ENCODE assay signal across 9 cellular contexts in the genomic region with DNA sequence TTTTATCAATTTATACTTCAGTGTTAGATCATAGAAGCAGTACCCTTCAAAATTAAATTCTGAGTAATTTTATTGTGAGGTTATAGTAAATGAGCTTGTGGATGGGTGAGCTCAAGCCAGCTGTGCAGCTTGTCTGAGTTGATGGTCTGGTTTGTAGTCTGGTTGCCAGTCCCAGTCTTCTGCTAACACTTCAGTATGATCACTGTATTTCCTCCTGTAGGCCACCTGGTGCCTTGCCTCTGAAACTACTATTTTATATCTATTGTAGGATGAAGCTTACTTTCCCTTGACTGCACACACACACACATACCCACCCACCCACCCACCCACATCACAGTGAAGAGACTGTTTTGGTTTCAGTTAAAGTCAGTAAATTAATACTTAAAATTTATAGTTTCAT.
A peak's percentile ranks its signal among the peaks of the same experiment; 100 is the strongest.
DNase-seq lines count a peak whose midpoint lies in the region; ATAC-seq and TF ChIP-seq lines count a peak whose summit lies in the region.
"Had no signal": no experiment of that assay in that cellular context is flagged by ENCODE, and none has a peak within 500 bp of the region (broad histone marks: within the 10 kb centered on the region; RNA-seq: fewer than 3 reads in every experiment).

No MANE protein-coding gene starts in this region.

- no peaks in the 10 kb centered on the region for H3K9me3 ChIP-seq in CD8-positive, alpha-beta T cell (ENCODE audit: low read length)

- H3K4me3 Mint-ChIP-seq in CD8-positive, alpha-beta T cell: no peak overlapping the region
- H3K4me3 Mint-ChIP-seq in activated naive CD4-positive, alpha-beta T cell treated with anti-CD3 and anti-CD28 coated beads, Interleukin-2, amount 50 U/mL, for 24 hours: no peak overlapping the region
- no peak overlapping the region for H3K4me3 Mint-ChIP-seq in natural killer cell

- H3K36me3 ChIP-seq in CD8-positive, alpha-beta T cell (ENCODE audit: insufficient read depth, low read length): no peaks in the 10 kb centered on the region

- no peaks in the 10 kb centered on the region for H3K27me3 Mint-ChIP-seq in CD8-positive, alpha-beta T cell (ENCODE audit: low read depth)
- no peaks in the 10 kb centered on the region for H3K27me3 Mint-ChIP-seq in activated naive CD4-positive, alpha-beta T cell treated with anti-CD3 and anti-CD28 coated beads, Interleukin-2, amount 50 U/mL, for 24 hours
- no peaks in the 10 kb centered on the region for H3K27me3 Mint-ChIP-seq in natural killer cell (ENCODE audit: low read depth in 2 of 2)

- no peaks in the 10 kb centered on the region for H3K9me3 Mint-ChIP-seq in CD8-positive, alpha-beta T cell
- no peaks in the 10 kb centered on the region for H3K9me3 Mint-ChIP-seq in activated naive CD4-positive, alpha-beta T cell treated with anti-CD3 and anti-CD28 coated beads, Interleukin-2, amount 50 U/mL, for 24 hours
- no peaks in the 10 kb centered on the region for H3K9me3 Mint-ChIP-seq in natural killer cell

- H3K4me1 Mint-ChIP-seq in CD8-positive, alpha-beta T cell (ENCODE audit: low read depth): peaks cover 32% of the 10 kb centered on the region
- H3K4me1 Mint-ChIP-seq in activated naive CD4-positive, alpha-beta T cell treated with anti-CD3 and anti-CD28 coated beads, Interleukin-2, amount 50 U/mL, for 24 hours: peaks cover 50% of the 10 kb centered on the region
- peaks cover 7 to 15% of the 10 kb centered on the region in 2 donors for H3K4me1 Mint-ChIP-seq in natural killer cell

- peaks cover 3% of the 10 kb centered on the region for H3K36me3 Mint-ChIP-seq in CD8-positive, alpha-beta T cell
- H3K36me3 Mint-ChIP-seq in activated naive CD4-positive, alpha-beta T cell treated with anti-CD3 and anti-CD28 coated beads, Interleukin-2, amount 50 U/mL, for 24 hours: peaks cover 3% of the 10 kb centered on the region
- no peaks in the 10 kb centered on the region for H3K36me3 Mint-ChIP-seq in natural killer cell

- H3K4me3 ChIP-seq in CD8-positive, alpha-beta T cell (ENCODE audit: low read depth, low read length): no peak overlapping the region
- H3K4me3 ChIP-seq: skin epidermis had no signal

- peak; percentile 50 for ATAC-seq in CD8-positive, alpha-beta T cell
- ATAC-seq in GM21360 (IDR thresholded peaks at IDR 0.05; ENCODE audit: unreplicated experiment): peak; percentile 53
- ATAC-seq in natural killer cell: peak; percentile 63 to 65 (median 64)
- ATAC-seq in HG02623 (IDR thresholded peaks at IDR 0.05; ENCODE audit: unreplicated experiment): no peak
- ATAC-seq in GM21381 (IDR thresholded peaks at IDR 0.05; ENCODE audit: unreplicated experiment): no peak
- ATAC-seq in GM21825 (IDR thresholded peaks at IDR 0.05; ENCODE audit: unreplicated experiment): no peak

- no peak overlapping the region for H3K27ac ChIP-seq in CD8-positive, alpha-beta T cell (ENCODE audit: low read depth, low read length)
- H3K27ac ChIP-seq: skin epidermis had no signal

- POLR2A ChIA-PET in CD8-positive, alpha-beta T cell (lab: Charles Lee): interaction anchor here (0.6 to 1.7 kb wide), 3 partner anchors 82 to 331 kb away, joined by 3 to 7 read pairs (median 3); a partner anchor contains a TSS

- intact Hi-C loops in CD8-positive, alpha-beta T cell (cut with DNase I, micrococcal nuclease): loop anchor here (2.0 to 10.0 kb wide), 3 partner anchors 81 to 265 kb away; no protein-coding TSS in a partner anchor
- intact Hi-C loops in natural killer cell (cut with micrococcal nuclease): loop anchor here (2.0 to 10.0 kb wide), 2 partner anchors 81 to 259 kb away; no protein-coding TSS in a partner anchor

- no peaks in the 10 kb centered on the region for H3K27me3 ChIP-seq in CD8-positive, alpha-beta T cell (ENCODE audit: insufficient read depth, low read length)

- DNase-seq in CD8-positive, alpha-beta T cell: peak in 2 of 7 experiments; percentile 17 to 49
- DNase-seq in NCI-H2196 (lab: John Stamatoyannopoulos, UW; ENCODE audit: unreplicated experiment) (peak; percentile 26), natural killer cell (no peak)

- CTCF ChIA-PET in CD8-positive, alpha-beta T cell (lab: Charles Lee): interaction anchor here (0.6 to 1.8 kb wide), 7 partner anchors 9 to 349 kb away, joined by 3 to 5 read pairs (median 3); no protein-coding TSS in a partner anchor

- TF ChIP-seq CTCF in CD8-positive, alpha-beta T cell (IDR thresholded peaks at IDR 0.05): no peak
- peak; percentile 23 for TF ChIP-seq CTCF in natural killer cell (IDR thresholded peaks at IDR 0.05)

- peak overlapping the region; percentile 21 for H3K27ac Mint-ChIP-seq in CD8-positive, alpha-beta T cell
- peak overlapping the region; percentile 41 for H3K27ac Mint-ChIP-seq in activated naive CD4-positive, alpha-beta T cell treated with anti-CD3 and anti-CD28 coated beads, Interleukin-2, amount 50 U/mL, for 24 hours
- no peak overlapping the region for H3K27ac Mint-ChIP-seq in natural killer cell

- peaks cover 15% of the 10 kb centered on the region for H3K4me1 ChIP-seq in CD8-positive, alpha-beta T cell (ENCODE audit: insufficient read depth, low read length)

Comparison
In these comparisons a context has a peak if more than half of its experiments do, and no peak if none do; other contexts are left out.
1. ATAC-seq: peak in CD8-positive, alpha-beta T cell (single experiment), GM21360 (single experiment) and natural killer cell (3 of 3); none in HG02623 (single experiment), GM21381 (single experiment) and GM21825 (single experiment).
2. H3K27ac Mint-ChIP-seq: peak in CD8-positive, alpha-beta T cell (single experiment) and activated naive CD4-positive, alpha-beta T cell treated with anti-CD3 and anti-CD28 coated beads, Interleukin-2, amount 50 U/mL, for 24 hours (single experiment); none in natural killer cell (0 of 2).